ENCODE assay signal across 23 cellular contexts in the genomic region with DNA sequence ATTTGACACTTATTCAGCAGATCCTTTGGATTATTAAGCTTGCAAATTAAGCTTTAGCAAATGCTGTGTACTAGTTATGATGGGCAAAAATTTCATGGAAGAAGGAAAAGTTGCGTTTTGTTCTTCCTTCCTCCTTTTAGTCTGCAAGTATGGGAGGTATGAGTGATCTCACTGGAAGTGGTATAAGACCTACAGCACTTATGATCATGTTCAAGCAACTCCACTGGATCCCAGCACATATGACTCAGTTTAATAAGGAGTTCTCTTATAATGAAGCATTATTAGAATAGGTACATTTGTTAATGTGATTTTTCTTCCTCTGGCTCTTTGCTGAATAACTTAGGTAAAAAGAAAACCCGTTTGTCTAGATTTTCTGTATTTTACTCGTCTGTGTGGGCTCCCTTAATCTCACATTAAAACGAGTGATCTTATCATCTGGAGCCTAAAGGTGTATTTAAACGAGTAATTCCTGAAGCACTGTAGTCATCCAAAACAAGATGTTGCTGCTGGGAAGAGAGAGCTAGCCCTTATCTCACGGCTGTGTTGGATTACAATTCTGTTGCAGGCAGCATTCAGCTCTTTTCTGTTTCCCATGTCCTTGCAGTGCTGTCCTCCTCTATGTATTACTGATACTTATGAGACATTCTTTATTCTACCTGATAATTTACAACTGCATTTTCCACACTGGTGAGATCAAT.
"Had no signal": no experiment of that assay in that cellular context is flagged by ENCODE, and none has a peak within 500 bp of the region (broad histone marks: within the 10 kb centered on the region; RNA-seq: fewer than 3 reads in every experiment).

No MANE protein-coding gene starts in this region.

- H3K27me3 ChIP-seq: body of pancreas, heart left ventricle, ovary, suprapubic skin, tibial artery had no signal

- ATAC-seq: activated CD8-positive, alpha-beta memory T cell treated with anti-CD3 and anti-CD28 coated beads, Interleukin-2, amount 10 ng/mL, durations not matched to agents 7 days and 5 days; activated CD8-positive, alpha-beta T cell treated with anti-CD3 and anti-CD28 coated beads, Interleukin-2, amount 10 ng/mL, durations not matched to agents 7 days and 5 days; body of pancreas; esophagus mucosa; naive thymus-derived CD4-positive, alpha-beta T cell; stimulated activated naive B cell treated with anti-CD40 and anti-IgM and Interleukin-4, amounts not matched to agents 10 μg/mL and 1 μg/mL and 100 μg/mL, for 72 hours; WTC11 had no signal

- H3K9me3 ChIP-seq: body of pancreas, heart left ventricle, left ventricle myocardium inferior, ovary, suprapubic skin, tibial artery had no signal

- H3K36me3 ChIP-seq: left ventricle myocardium inferior, ovary, suprapubic skin had no signal

- H3K27ac ChIP-seq: body of pancreas, heart left ventricle, left ventricle myocardium inferior, ovary, suprapubic skin, tibial artery had no signal

- H3K4me1 ChIP-seq: body of pancreas, suprapubic skin had no signal

- DNase-seq: activated CD8-positive, alpha-beta memory T cell treated with anti-CD3 and anti-CD28 coated beads, Interleukin-2, amount 10 ng/mL, durations not matched to agents 7 days and 5 days; activated CD8-positive, alpha-beta T cell treated with anti-CD3 and anti-CD28 coated beads, Interleukin-2, amount 10 ng/mL, durations not matched to agents 7 days and 5 days; activated T-cell treated with anti-CD3 and anti-CD28 coated beads, Interleukin-2, amount 50 U/mL, for 48 hours; aorta; body of pancreas; foreskin fibroblast; heart left ventricle; hypothalamus; immature natural killer cell; kidney glomerular epithelial cell; left ventricle myocardium inferior; midbrain; naive thymus-derived CD4-positive, alpha-beta T cell; ovary; retina; stimulated activated CD4-positive, alpha-beta T cell treated with anti-CD3 and anti-CD28 coated beads, Interleukin-15, amount 100 ng/mL, for 24 hours; stimulated activated CD4-positive, alpha-beta T cell treated with anti-CD3 and anti-CD28 coated beads, Interleukin-2, amount 100 ng/mL, for 24 hours; stimulated activated naive B cell treated with anti-CD40 and anti-IgM and Interleukin-4, amounts not matched to agents 10 μg/mL and 1 μg/mL and 100 μg/mL, for 72 hours; T-helper 2 cell; tibial artery had no signal

- H3K4me3 ChIP-seq: body of pancreas, heart left ventricle, left ventricle myocardium inferior, ovary, suprapubic skin, tibial artery had no signal
